Comparison of ENCODE assay signal across 30 cellular contexts in genomic region chr3:55965776-55966175, GRCh38.
DNase-seq lines count a peak whose midpoint lies in the region; ATAC-seq and TF ChIP-seq lines count a peak whose summit lies in the region.
"Had no signal": no experiment of that assay in that cellular context is flagged by ENCODE, and none has a peak within 500 bp of the region (broad histone marks: within the 10 kb centered on the region; RNA-seq: fewer than 3 reads in every experiment).

No MANE protein-coding gene starts in this region.

- no peak overlapping the region for H3K27ac Mint-ChIP-seq in activated CD8-positive, alpha-beta T cell treated with anti-CD3 and anti-CD28 coated beads for 36 hours
- H3K27ac Mint-ChIP-seq in activated CD8-positive, alpha-beta T cell treated with anti-CD3 and anti-CD28 coated beads, Interleukin-2, amount 10 ng/mL, durations not matched to agents 7 days and 5 days, result no peak overlapping the region
- no peak overlapping the region for H3K27ac Mint-ChIP-seq in stimulated activated memory B cell treated with anti-CD40 and anti-IgM and Interleukin-4, amounts not matched to agents 10 μg/mL and 1 μg/mL and 100 μg/mL, for 72 hours
- H3K27ac Mint-ChIP-seq: activated CD8-positive, alpha-beta memory T cell treated with anti-CD3 and anti-CD28 coated beads, Interleukin-2, amount 10 ng/mL, durations not matched to agents 7 days and 5 days; activated naive CD4-positive, alpha-beta T cell treated with anti-CD3 and anti-CD28 coated beads for 36 hours; brain; CD4-positive, alpha-beta memory T cell; dendritic cell treated with granulocyte-macrophage colony-stimulating factor and Interleukin-4, amounts not matched to agents 40 ng/mL and 50 ng/mL, for 4 days; H9 had no signal

- peaks cover 4% of the 10 kb centered on the region for H3K4me1 Mint-ChIP-seq in activated CD8-positive, alpha-beta T cell treated with anti-CD3 and anti-CD28 coated beads for 36 hours (ENCODE audit: low read depth)
- H3K4me1 Mint-ChIP-seq in activated CD8-positive, alpha-beta T cell treated with anti-CD3 and anti-CD28 coated beads, Interleukin-2, amount 10 ng/mL, durations not matched to agents 7 days and 5 days (ENCODE audit: low read depth), result peaks cover 6% of the 10 kb centered on the region
- peaks cover 8% of the 10 kb centered on the region for H3K4me1 Mint-ChIP-seq in stimulated activated memory B cell treated with anti-CD40 and anti-IgM and Interleukin-4, amounts not matched to agents 10 μg/mL and 1 μg/mL and 100 μg/mL, for 72 hours
- H3K4me1 Mint-ChIP-seq: H9 had no signal

- CTCF ChIA-PET in activated CD8-positive, alpha-beta T cell treated with anti-CD3 and anti-CD28 coated beads for 36 hours (lab: Charles Lee), result no interaction called here
- CTCF ChIA-PET in activated CD8-positive, alpha-beta T cell treated with anti-CD3 and anti-CD28 coated beads, Interleukin-2, amount 10 ng/mL, durations not matched to agents 7 days and 5 days (lab: Charles Lee), result interaction anchor here (1.0 kb wide), 1 partner anchor 338 kb away, joined by 3 read pairs; no protein-coding TSS in a partner anchor

- POLR2A ChIA-PET in activated CD8-positive, alpha-beta T cell treated with anti-CD3 and anti-CD28 coated beads for 36 hours (lab: Charles Lee), result no interaction called here
- POLR2A ChIA-PET in activated CD8-positive, alpha-beta T cell treated with anti-CD3 and anti-CD28 coated beads, Interleukin-2, amount 10 ng/mL, durations not matched to agents 7 days and 5 days (lab: Charles Lee), result no interaction called here

- no peak overlapping the region for H3K4me3 Mint-ChIP-seq in activated CD8-positive, alpha-beta T cell treated with anti-CD3 and anti-CD28 coated beads for 36 hours
- H3K4me3 Mint-ChIP-seq in activated CD8-positive, alpha-beta T cell treated with anti-CD3 and anti-CD28 coated beads, Interleukin-2, amount 10 ng/mL, durations not matched to agents 7 days and 5 days, result no peak overlapping the region
- H3K4me3 Mint-ChIP-seq in stimulated activated memory B cell treated with anti-CD40 and anti-IgM and Interleukin-4, amounts not matched to agents 10 μg/mL and 1 μg/mL and 100 μg/mL, for 72 hours, result no peak overlapping the region
- H3K4me3 Mint-ChIP-seq: activated CD8-positive, alpha-beta memory T cell treated with anti-CD3 and anti-CD28 coated beads, Interleukin-2, amount 10 ng/mL, durations not matched to agents 7 days and 5 days; activated naive CD4-positive, alpha-beta T cell treated with anti-CD3 and anti-CD28 coated beads for 36 hours; brain; CD4-positive, alpha-beta memory T cell; dendritic cell treated with granulocyte-macrophage colony-stimulating factor and Interleukin-4, amounts not matched to agents 40 ng/mL and 50 ng/mL, for 4 days; H9 had no signal

- DNase-seq in activated CD8-positive, alpha-beta T cell treated with anti-CD3 and anti-CD28 coated beads for 36 hours, result peak; percentile 6
- DNase-seq in activated CD8-positive, alpha-beta T cell treated with anti-CD3 and anti-CD28 coated beads, Interleukin-2, amount 10 ng/mL, durations not matched to agents 7 days and 5 days, result no peak
- DNase-seq in NOMO-1 treated with dmso at 0.1 percent for 144 hours (lab: John Stamatoyannopoulos, UW; ENCODE audit: unreplicated experiment) (peak; percentile 69), amniotic stem cell (lab: John Stamatoyannopoulos, UW) (no peak)
- no peak for DNase-seq in activated effector memory CD4-positive, alpha-beta T cell treated with anti-CD3 and anti-CD28 coated beads, Interleukin-2, amount 50 U/mL, for 16 hours
- DNase-seq: activated CD4-positive, alpha-beta T cell treated with anti-CD3 and anti-CD28 coated beads, Interleukin-2, amount 50 U/mL, for 1 hour; activated CD8-positive, alpha-beta memory T cell treated with anti-CD3 and anti-CD28 coated beads, Interleukin-2, amount 10 ng/mL, durations not matched to agents 7 days and 5 days; activated naive CD4-positive, alpha-beta T cell treated with anti-CD3 and anti-CD28 coated beads for 36 hours; activated T-cell treated with anti-CD3 and anti-CD28 coated beads, Interleukin-2, amount 50 U/mL, for 48 hours; CD4-positive, alpha-beta memory T cell; foreskin fibroblast; H9; head of caudate nucleus; IMR-90; NCI-H1092 treated with DMSO at 0.1 percent for 48 hours; NCI-H187 treated with DMSO at 0.1 percent for 48 hours; NCI-H524 treated with DMSO at 0.1 percent for 48 hours; ovary; SHP77 treated with DMSO at 0.1 percent for 48 hours; stimulated activated naive CD4-positive, alpha-beta T cell; SW 1271; T-helper 9 cell; testis had no signal

- no peaks in the 10 kb centered on the region for H3K9me3 Mint-ChIP-seq in activated CD8-positive, alpha-beta T cell treated with anti-CD3 and anti-CD28 coated beads for 36 hours
- no peaks in the 10 kb centered on the region for H3K9me3 Mint-ChIP-seq in activated CD8-positive, alpha-beta T cell treated with anti-CD3 and anti-CD28 coated beads, Interleukin-2, amount 10 ng/mL, durations not matched to agents 7 days and 5 days (ENCODE audit: insufficient read depth)
- H3K9me3 Mint-ChIP-seq in stimulated activated memory B cell treated with anti-CD40 and anti-IgM and Interleukin-4, amounts not matched to agents 10 μg/mL and 1 μg/mL and 100 μg/mL, for 72 hours, result peaks cover 6% of the 10 kb centered on the region
- H3K9me3 Mint-ChIP-seq: activated naive CD4-positive, alpha-beta T cell treated with anti-CD3 and anti-CD28 coated beads for 36 hours; dendritic cell treated with granulocyte-macrophage colony-stimulating factor and Interleukin-4, amounts not matched to agents 40 ng/mL and 50 ng/mL, for 4 days; H9 had no signal

- no peaks in the 10 kb centered on the region for H3K36me3 Mint-ChIP-seq in activated CD8-positive, alpha-beta T cell treated with anti-CD3 and anti-CD28 coated beads for 36 hours (ENCODE audit: low read depth)
- no peaks in the 10 kb centered on the region for H3K36me3 Mint-ChIP-seq in activated CD8-positive, alpha-beta T cell treated with anti-CD3 and anti-CD28 coated beads, Interleukin-2, amount 10 ng/mL, durations not matched to agents 7 days and 5 days (ENCODE audit: low read depth)
- no peaks in the 10 kb centered on the region for H3K36me3 Mint-ChIP-seq in stimulated activated memory B cell treated with anti-CD40 and anti-IgM and Interleukin-4, amounts not matched to agents 10 μg/mL and 1 μg/mL and 100 μg/mL, for 72 hours
- H3K36me3 Mint-ChIP-seq: activated CD8-positive, alpha-beta memory T cell treated with anti-CD3 and anti-CD28 coated beads, Interleukin-2, amount 10 ng/mL, durations not matched to agents 7 days and 5 days; CD4-positive, alpha-beta memory T cell had no signal

- H3K27me3 Mint-ChIP-seq in activated CD8-positive, alpha-beta T cell treated with anti-CD3 and anti-CD28 coated beads for 36 hours, result no peaks in the 10 kb centered on the region
- no peaks in the 10 kb centered on the region for H3K27me3 Mint-ChIP-seq in activated CD8-positive, alpha-beta T cell treated with anti-CD3 and anti-CD28 coated beads, Interleukin-2, amount 10 ng/mL, durations not matched to agents 7 days and 5 days (ENCODE audit: low read depth)
- H3K27me3 Mint-ChIP-seq in stimulated activated memory B cell treated with anti-CD40 and anti-IgM and Interleukin-4, amounts not matched to agents 10 μg/mL and 1 μg/mL and 100 μg/mL, for 72 hours, result no peaks in the 10 kb centered on the region
- H3K27me3 Mint-ChIP-seq: activated CD8-positive, alpha-beta memory T cell treated with anti-CD3 and anti-CD28 coated beads, Interleukin-2, amount 10 ng/mL, durations not matched to agents 7 days and 5 days; CD4-positive, alpha-beta memory T cell; dendritic cell treated with granulocyte-macrophage colony-stimulating factor and Interleukin-4, amounts not matched to agents 40 ng/mL and 50 ng/mL, for 4 days had no signal

- intact Hi-C loops in activated CD8-positive, alpha-beta T cell treated with anti-CD3 and anti-CD28 coated beads for 36 hours (cut with micrococcal nuclease), result no loop called here

- no peak for TF ChIP-seq CTCF in activated CD8-positive, alpha-beta T cell treated with anti-CD3 and anti-CD28 coated beads for 36 hours (IDR thresholded peaks at IDR 0.05)

- peak; percentile 24 for ATAC-seq in activated CD8-positive, alpha-beta T cell treated with anti-CD3 and anti-CD28 coated beads for 36 hours
- ATAC-seq in activated CD8-positive, alpha-beta T cell treated with anti-CD3 and anti-CD28 coated beads, Interleukin-2, amount 10 ng/mL, durations not matched to agents 7 days and 5 days, result no peak
- ATAC-seq in HG02763 (IDR thresholded peaks at IDR 0.05; ENCODE audit: unreplicated experiment) (peak; percentile 47), HG02642 (IDR thresholded peaks at IDR 0.05; ENCODE audit: poor library complexity, unreplicated experiment) (no peak)
- ATAC-seq in stimulated activated memory B cell treated with anti-CD40 and anti-IgM and Interleukin-4, amounts not matched to agents 10 μg/mL and 1 μg/mL and 100 μg/mL, for 72 hours, result peak; percentile 78
- ATAC-seq: A549; activated CD8-positive, alpha-beta memory T cell treated with anti-CD3 and anti-CD28 coated beads, Interleukin-2, amount 10 ng/mL, durations not matched to agents 7 days and 5 days; left lobe of liver had no signal

Comparison
In these comparisons a context has a peak if more than half of its experiments do, and no peak if none do; other contexts are left out.
1. ATAC-seq: peak in activated CD8-positive, alpha-beta T cell treated with anti-CD3 and anti-CD28 coated beads for 36 hours (single experiment), HG02763 (single experiment) and stimulated activated memory B cell treated with anti-CD40 and anti-IgM and Interleukin-4, amounts not matched to agents 10 μg/mL and 1 μg/mL and 100 μg/mL, for 72 hours (single experiment); none in activated CD8-positive, alpha-beta T cell treated with anti-CD3 and anti-CD28 coated beads, Interleukin-2, amount 10 ng/mL, durations not matched to agents 7 days and 5 days (single experiment) and HG02642 (single experiment).
2. DNase-seq: peak in activated CD8-positive, alpha-beta T cell treated with anti-CD3 and anti-CD28 coated beads for 36 hours (single experiment) and NOMO-1 treated with dmso at 0.1 percent for 144 hours (single experiment); none in activated CD8-positive, alpha-beta T cell treated with anti-CD3 and anti-CD28 coated beads, Interleukin-2, amount 10 ng/mL, durations not matched to agents 7 days and 5 days (single experiment), activated effector memory CD4-positive, alpha-beta T cell treated with anti-CD3 and anti-CD28 coated beads, Interleukin-2, amount 50 U/mL, for 16 hours (single experiment) and amniotic stem cell (single experiment).